ENCODE assay signal across 31 cellular contexts in the genomic region with DNA sequence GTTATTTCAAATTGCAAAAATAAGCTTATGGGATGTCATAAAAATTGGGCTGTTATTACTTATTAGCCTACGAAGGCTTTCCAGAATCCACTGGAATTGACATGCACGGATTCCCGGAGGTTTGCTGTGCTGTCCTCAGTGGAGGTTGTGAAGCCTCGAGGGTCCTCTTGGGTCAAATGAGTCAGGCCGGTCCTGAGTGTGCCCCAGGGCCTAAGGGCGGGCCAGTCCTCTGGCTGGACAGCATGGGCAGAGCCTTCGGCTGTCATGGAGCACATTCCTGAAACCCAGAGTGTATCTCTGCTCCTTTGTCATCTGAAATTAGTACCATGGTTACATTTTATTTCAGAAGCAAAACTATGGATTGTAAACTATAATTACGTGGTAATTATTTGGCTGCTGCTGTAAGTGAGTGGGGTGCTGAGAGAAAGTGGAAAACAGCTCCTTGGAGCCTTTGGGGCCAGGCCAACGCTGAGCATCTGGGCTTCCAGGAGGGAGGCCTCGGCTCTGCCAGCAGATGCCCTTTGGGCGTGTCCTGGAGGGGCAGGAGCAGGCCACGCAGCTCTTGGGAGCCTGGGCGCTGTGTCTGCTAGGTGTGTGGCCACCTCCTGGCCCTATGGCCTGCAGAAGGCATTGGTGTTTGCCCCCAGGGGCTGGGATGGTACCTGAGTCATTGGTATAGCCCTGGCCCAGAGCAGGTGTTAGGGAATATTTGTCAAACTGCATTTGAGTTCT.
"Had no signal": no experiment of that assay in that cellular context is flagged by ENCODE, and none has a peak within 500 bp of the region (broad histone marks: within the 10 kb centered on the region; RNA-seq: fewer than 3 reads in every experiment).

No MANE protein-coding gene starts in this region.

- H3K27me3 ChIP-seq: ascending aorta, colonic mucosa, pancreas, uterus had no signal

- H3K27ac ChIP-seq: ascending aorta, cardiac muscle cell, colonic mucosa, pancreas, psoas muscle, uterus had no signal

- ATAC-seq: left colon; naive thymus-derived CD4-positive, alpha-beta T cell; pancreas; psoas muscle; stimulated activated memory B cell treated with anti-CD40 and anti-IgM and Interleukin-4, amounts not matched to agents 10 μg/mL and 1 μg/mL and 100 μg/mL, for 72 hours; stimulated activated naive CD8-positive, alpha-beta T cell treated with anti-CD3 and anti-CD28 coated beads, Interleukin-15, amount 100 ng/mL, for 72 hours had no signal

- H3K9me3 ChIP-seq: ascending aorta, colonic mucosa, pancreas, psoas muscle, uterus had no signal

- DNase-seq: activated CD4-positive, alpha-beta memory T cell treated with anti-CD3 and anti-CD28 coated beads for 36 hours; activated CD4-positive, alpha-beta T cell treated with anti-CD3 and anti-CD28 coated beads, Interleukin-2, amount 10 ng/mL, durations not matched to agents 24 days and 14 days; activated CD4-positive, CD25-positive, alpha-beta regulatory T cell treated with anti-CD3 and anti-CD28 coated beads, Interleukin-2, amount 50 U/mL, for 72 hours; activated CD8-positive, alpha-beta memory T cell treated with anti-CD3 and anti-CD28 coated beads, Interleukin-2, amount 50 U/mL, for 48 hours; activated gamma-delta T cell; activated naive CD4-positive, alpha-beta T cell treated with anti-CD3 and anti-CD28 coated beads, Interleukin-2, amount 10 ng/mL, durations not matched to agents 7 days and 5 days; activated naive CD8-positive, alpha-beta T cell treated with anti-CD3 and anti-CD28 coated beads, Interleukin-2, amount 10 ng/mL, durations not matched to agents 7 days and 5 days; activated T-cell treated with anti-CD3 and anti-CD28 coated beads, Interleukin-2, amount 50 U/mL, for 24 hours; cerebellar nuclear complex; colonic mucosa; effector memory CD4-positive, alpha-beta T cell; foreskin fibroblast; hippocampal formation; immature natural killer cell; kidney; left colon; midbrain; naive thymus-derived CD4-positive, alpha-beta T cell; nucleus accumbens; pancreas; psoas muscle; stimulated activated CD4-positive, alpha-beta T cell treated with anti-CD3 and anti-CD28 coated beads, Interleukin-1b, Interleukin-23, amount 100 ng/mL, for 48 hours; stimulated activated CD4-positive, alpha-beta T cell treated with anti-CD3 and anti-CD28 coated beads, Interleukin-4, amount 100 ng/mL, for 4 hours; stimulated activated CD8-positive, alpha-beta memory T cell treated with anti-CD3 and anti-CD28 coated beads, Interleukin-4, amount 100 ng/mL, for 48 hours; stimulated activated naive CD8-positive, alpha-beta T cell treated with anti-CD3 and anti-CD28 coated beads, Interleukin-15, amount 100 ng/mL, for 72 hours; T-helper 9 cell; uterus had no signal

- H3K4me3 ChIP-seq: ascending aorta, cardiac muscle cell, colonic mucosa, pancreas, psoas muscle, smooth muscle cell, uterus had no signal

- H3K4me1 ChIP-seq: ascending aorta, colonic mucosa, pancreas, psoas muscle, uterus had no signal

- H3K36me3 ChIP-seq: ascending aorta, cardiac muscle cell, colonic mucosa, pancreas, uterus had no signal
